ENCODE assay signal across 29 cellular contexts in genomic region chr21:41733951-41734689, GRCh38. TPM values are rescaled to one million over a fixed set of nuclear protein-coding genes. Genes with fewer than 3 reads are reported as not detected.
"Had no signal": no experiment of that assay in that cellular context is flagged by ENCODE, and none has a peak within 500 bp of the region (broad histone marks: within the 10 kb centered on the region; RNA-seq: fewer than 3 reads in every experiment).

No MANE protein-coding gene starts in this region.

- H3K9me3 ChIP-seq: uterus had no signal

- DNase-seq: activated CD4-positive, CD25-positive, alpha-beta regulatory T cell treated with anti-CD3 and anti-CD28 coated beads, Interleukin-2, amount 50 U/mL, for 72 hours; activated naive CD4-positive, alpha-beta T cell treated with Interleukin-2 at 50 U/mL for 16 hours; activated naive CD8-positive, alpha-beta T cell treated with anti-CD3 and anti-CD28 coated beads, Interleukin-2, amount 10 ng/mL, durations not matched to agents 7 days and 5 days; activated T-cell treated with anti-CD3 and anti-CD28 coated beads, Interleukin-2, amount 50 U/mL, for 1 hour; amniotic stem cell; caudate nucleus; effector CD4-positive, alpha-beta T cell; erythroblast; glutamatergic neuron; hippocampal formation; left ventricle myocardium superior; midbrain; occipital lobe; small intestine; stimulated activated CD4-positive, alpha-beta T cell treated with anti-CD3 and anti-CD28 coated beads, Interleukin-2, amount 100 ng/mL, for 24 hours; stimulated activated naive CD8-positive, alpha-beta T cell treated with anti-CD3 and anti-CD28 coated beads, Interleukin-15, amount 100 ng/mL, for 72 hours; T-helper 1 cell; transverse colon; uterus; WERI-Rb-1 had no signal

- H3K27ac ChIP-seq: suprapubic skin, transverse colon, uterus, WERI-Rb-1 had no signal

- H3K4me3 Mint-ChIP-seq: activated naive CD8-positive, alpha-beta T cell treated with anti-CD3 and anti-CD28 coated beads, Interleukin-2, amount 10 ng/mL, durations not matched to agents 7 days and 5 days; activated T-helper 17 cell treated with anti-CD3 and anti-CD28 coated beads, Interleukin-2, amount 50 U/mL, for 72 hours; dendritic cell treated with granulocyte-macrophage colony-stimulating factor and Interleukin-4, amounts not matched to agents 40 ng/mL and 50 ng/mL, for 4 days; nephron; stimulated activated effector memory CD8-positive, alpha-beta T cell treated with anti-CD3 and anti-CD28 coated beads, Interleukin-12 subunit alpha, Interleukin-12 subunit beta, amount 100 ng/mL, for 72 hours; stimulated activated naive CD8-positive, alpha-beta T cell treated with anti-CD3 and anti-CD28 coated beads, Interleukin-15, amount 100 ng/mL, for 72 hours had no signal

- H3K36me3 Mint-ChIP-seq: activated naive CD8-positive, alpha-beta T cell treated with anti-CD3 and anti-CD28 coated beads, Interleukin-2, amount 10 ng/mL, durations not matched to agents 7 days and 5 days; stimulated activated effector memory CD8-positive, alpha-beta T cell treated with anti-CD3 and anti-CD28 coated beads, Interleukin-12 subunit alpha, Interleukin-12 subunit beta, amount 100 ng/mL, for 72 hours had no signal

- H3K36me3 ChIP-seq: transverse colon, uterus had no signal

- H3K4me3 ChIP-seq: suprapubic skin, transverse colon, uterus had no signal

- H3K4me1 ChIP-seq: transverse colon, uterus had no signal

- ATAC-seq: activated T-helper 17 cell treated with anti-CD3 and anti-CD28 coated beads, Interleukin-2, amount 50 U/mL, for 72 hours; left ventricle myocardium superior; sciatic nerve; stimulated activated effector memory CD8-positive, alpha-beta T cell treated with anti-CD3 and anti-CD28 coated beads, Interleukin-12 subunit alpha, Interleukin-12 subunit beta, amount 100 ng/mL, for 72 hours; stimulated activated naive CD8-positive, alpha-beta T cell treated with anti-CD3 and anti-CD28 coated beads, Interleukin-15, amount 100 ng/mL, for 72 hours had no signal

- FAIRE-seq: endometrium, frontal cortex, small intestine, TTC549 had no signal

- H3K27me3 ChIP-seq: suprapubic skin, uterus had no signal

- H3K4me1 Mint-ChIP-seq: activated naive CD8-positive, alpha-beta T cell treated with anti-CD3 and anti-CD28 coated beads, Interleukin-2, amount 10 ng/mL, durations not matched to agents 7 days and 5 days; activated T-helper 17 cell treated with anti-CD3 and anti-CD28 coated beads, Interleukin-2, amount 50 U/mL, for 72 hours; nephron; stimulated activated effector memory CD8-positive, alpha-beta T cell treated with anti-CD3 and anti-CD28 coated beads, Interleukin-12 subunit alpha, Interleukin-12 subunit beta, amount 100 ng/mL, for 72 hours; stimulated activated naive CD8-positive, alpha-beta T cell treated with anti-CD3 and anti-CD28 coated beads, Interleukin-15, amount 100 ng/mL, for 72 hours had no signal

- H3K27ac Mint-ChIP-seq: activated naive CD8-positive, alpha-beta T cell treated with anti-CD3 and anti-CD28 coated beads, Interleukin-2, amount 10 ng/mL, durations not matched to agents 7 days and 5 days; activated T-helper 17 cell treated with anti-CD3 and anti-CD28 coated beads, Interleukin-2, amount 50 U/mL, for 72 hours; dendritic cell treated with granulocyte-macrophage colony-stimulating factor and Interleukin-4, amounts not matched to agents 40 ng/mL and 50 ng/mL, for 4 days; nephron; stimulated activated effector memory CD8-positive, alpha-beta T cell treated with anti-CD3 and anti-CD28 coated beads, Interleukin-12 subunit alpha, Interleukin-12 subunit beta, amount 100 ng/mL, for 72 hours; stimulated activated naive CD8-positive, alpha-beta T cell treated with anti-CD3 and anti-CD28 coated beads, Interleukin-15, amount 100 ng/mL, for 72 hours had no signal

RNA-seq across cellular contexts. Expression of gene RIPK4, which starts 32.7 kb away (rescaled TPM):
- total RNA-seq: frontal cortex had no signal
